ENCODE assay signal across 8 cellular contexts in genomic region chr7:127584648-127585043, GRCh38. TPM values are rescaled to one million over a fixed set of nuclear protein-coding genes. Genes with fewer than 3 reads are reported as not detected.
DNase-seq lines count a peak whose midpoint lies in the region; ATAC-seq and TF ChIP-seq lines count a peak whose summit lies in the region.

No MANE protein-coding gene starts in this region.

- WGBS in SK-N-SH (ENCODE audit: low lambda C conversion rate), result 7% methylated on average over 12 of the region's 12 CpGs
- 21 to 27% (median 21%) methylated on average over 11 to 12 of the region's 12 CpGs for WGBS in stomach, 5 donors

- POLR2A ChIA-PET in SK-N-SH (lab: Yijun Ruan, JAX), result interaction anchor here (1.9 kb wide), 1 partner anchor 192 kb away, joined by 5 read pairs; the partner anchor contains the start of gene ZNF800

- H3K4me1 ChIP-seq in SK-N-SH (ENCODE audit: control insufficient read depth in 1 of 2, insufficient read depth in 2 of 2, low read depth in 1 of 2, low read length in 1 of 2), result peaks cover 8 to 57% of the 10 kb centered on the region in 2 experiments; a peak in 3 of 4 replicates
- peaks cover 46 to 75% (median 71%) of the 10 kb centered on the region in 4 donors for H3K4me1 ChIP-seq in stomach

- H3K4me2 ChIP-seq in SK-N-SH, result peak overlapping the region; percentile 98

- no peak for TF ChIP-seq CTCF in SK-N-SH (IDR thresholded peaks at IDR 0.05)
- TF ChIP-seq CTCF in stomach (IDR thresholded peaks at IDR 0.05), result no peak

- intact Hi-C loops in stomach (cut with DNase I; ENCODE audit: low total_unique reads), result no loop called here

- H3K9me3 Mint-ChIP-seq in activated naive CD4-positive, alpha-beta T cell treated with anti-CD3 and anti-CD28 coated beads, Interleukin-2, amount 50 U/mL, for 72 hours, result no peaks in the 10 kb centered on the region
- H3K9me3 Mint-ChIP-seq in immature natural killer cell, result no peaks in the 10 kb centered on the region

- H4K20me1 ChIP-seq in SK-N-SH (ENCODE audit: insufficient read depth), result peaks cover 51% of the 10 kb centered on the region

- H3K4me3 ChIP-seq in SK-N-SH (ENCODE audit: low read depth in 2 of 2, low read length in 1 of 2) (peak overlapping the region; percentile 95 to 100), stomach (peak overlapping the region; percentile 60 to 96 (median 80))

- peaks cover 6% of the 10 kb centered on the region for H3F3A ChIP-seq in SK-N-SH (replicated peaks; ENCODE audit: insufficient read depth)

- no peak for TF ChIP-seq RAD21 in SK-N-SH (IDR thresholded peaks at IDR 0.05; ENCODE audit: low read length)

- TF ChIP-seq EP300 in SK-N-SH (IDR thresholded peaks at IDR 0.05; ENCODE audit: borderline replicate concordance in 1 of 2, low read depth in 1 of 2, low read length in 1 of 2) (no peak), stomach (IDR thresholded peaks at IDR 0.05) (no peak)

- H3K9ac ChIP-seq in SK-N-SH, result peak overlapping the region; percentile 85

- CTCF ChIA-PET in SK-N-SH (lab: Yijun Ruan, JAX), result interaction anchor here (1.2 to 7.9 kb wide), 3 partner anchors 12 to 623 kb away, joined by 4 to 78 read pairs (median 6); no protein-coding TSS in a partner anchor

- H3K27me3 ChIP-seq in SK-N-SH (ENCODE audit: insufficient read depth) (no peaks in the 10 kb centered on the region), stomach (no peaks in the 10 kb centered on the region)

- TF ChIP-seq POLR2A in stomach (IDR thresholded peaks at IDR 0.05), result no peak

- H3K36me3 Mint-ChIP-seq in activated naive CD4-positive, alpha-beta T cell treated with anti-CD3 and anti-CD28 coated beads, Interleukin-2, amount 50 U/mL, for 72 hours, result peaks cover 14 to 29% of the 10 kb centered on the region in 2 donors
- peaks cover 5 to 24% (median 10%) of the 10 kb centered on the region in 3 donors for H3K36me3 Mint-ChIP-seq in immature natural killer cell

- peak overlapping the region; percentile 95 for H2AFZ ChIP-seq in SK-N-SH (ENCODE audit: low read depth)

- peaks cover 0 to 6% (median 3%) of the 10 kb centered on the region in 3 donors for H3K27me3 Mint-ChIP-seq in immature natural killer cell (ENCODE audit: low read depth in 3 of 3)

- DNase-seq in SK-N-SH (no peak), immature natural killer cell (no peak), stomach (no peak), NCI-H345 treated with DMSO at 0.1 percent for 48 hours (lab: John Stamatoyannopoulos, UW; ENCODE audit: unreplicated experiment) (no peak)
- DNase-seq in activated naive CD4-positive, alpha-beta T cell treated with anti-CD3 and anti-CD28 coated beads, Interleukin-2, amount 50 U/mL, for 72 hours (ENCODE audit: low spot score in 2 of 2), result no peak
- no peak for DNase-seq in activated CD8-positive, alpha-beta memory T cell treated with anti-CD3 and anti-CD28 coated beads, Interleukin-2, amount 50 U/mL, for 4 hours

- no peaks in the 10 kb centered on the region for H3K9me3 ChIP-seq in SK-N-SH
- no peaks in the 10 kb centered on the region for H3K9me3 ChIP-seq in stomach

- peaks cover 76 to 85% of the 10 kb centered on the region in 2 donors for H3K4me1 Mint-ChIP-seq in immature natural killer cell

- peak overlapping the region; percentile 91 to 96 (median 92) for H3K4me3 Mint-ChIP-seq in immature natural killer cell

- H3K9me2 ChIP-seq in SK-N-SH, result no peaks in the 10 kb centered on the region

- peak overlapping the region; percentile 95 to 98 for H3K27ac Mint-ChIP-seq in activated naive CD4-positive, alpha-beta T cell treated with anti-CD3 and anti-CD28 coated beads, Interleukin-2, amount 50 U/mL, for 72 hours
- H3K27ac Mint-ChIP-seq in immature natural killer cell, result peak overlapping the region; percentile 82 to 97 (median 92)

- peak overlapping the region in 1 of 2 experiments; percentile 77; a peak in 2 of 4 replicates for H3K27ac ChIP-seq in SK-N-SH (ENCODE audit: low read depth in 2 of 2, low read length in 1 of 2)
- peak overlapping the region; percentile 88 to 97 (median 95) for H3K27ac ChIP-seq in stomach

- ATAC-seq in SK-N-SH treated with all-trans-retinoic acid at 6 μM for 48 hours (no peak), GM18870 (IDR thresholded peaks at IDR 0.05; ENCODE audit: unreplicated experiment) (no peak)
- no peak for ATAC-seq in activated naive CD4-positive, alpha-beta T cell treated with anti-CD3 and anti-CD28 coated beads, Interleukin-2, amount 50 U/mL, for 72 hours

- H3K36me3 ChIP-seq in SK-N-SH (replicated peaks in 1 of 2; ENCODE audit: control insufficient read depth in 1 of 2, insufficient read depth in 2 of 2, low read length in 1 of 2) (peaks cover 25 to 42% of the 10 kb centered on the region in 2 experiments), stomach (peaks cover 17 to 34% (median 27%) of the 10 kb centered on the region in 4 donors)

- peaks cover 70% of the 10 kb centered on the region for H3K79me2 ChIP-seq in SK-N-SH (ENCODE audit: insufficient read depth)

TF ChIP-seq in SK-N-SH, 30 proteins besides CTCF, POLR2A, EP300 and RAD21 (continues in another document):
- TF ChIP-seq GATA2 (CRISPR knock-in tag; IDR thresholded peaks at IDR 0.05), result no peak
- TF ChIP-seq, protein P1, sequence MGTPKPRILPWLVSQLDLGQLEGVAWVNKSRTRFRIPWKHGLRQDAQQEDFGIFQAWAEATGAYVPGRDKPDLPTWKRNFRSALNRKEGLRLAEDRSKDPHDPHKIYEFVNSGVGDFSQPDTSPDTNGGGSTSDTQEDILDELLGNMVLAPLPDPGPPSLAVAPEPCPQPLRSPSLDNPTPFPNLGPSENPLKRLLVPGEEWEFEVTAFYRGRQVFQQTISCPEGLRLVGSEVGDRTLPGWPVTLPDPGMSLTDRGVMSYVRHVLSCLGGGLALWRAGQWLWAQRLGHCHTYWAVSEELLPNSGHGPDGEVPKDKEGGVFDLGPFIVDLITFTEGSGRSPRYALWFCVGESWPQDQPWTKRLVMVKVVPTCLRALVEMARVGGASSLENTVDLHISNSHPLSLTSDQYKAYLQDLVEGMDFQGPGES (IDR thresholded peaks at IDR 0.05; ENCODE audit: low read depth, low read length), result no peak

TF ChIP-seq in SK-N-SH treated with all-trans-retinoic acid at 6 μM for 48 hours, 23 proteins besides CTCF, POLR2A, EP300 and RAD21:
- TF ChIP-seq, protein P2, sequence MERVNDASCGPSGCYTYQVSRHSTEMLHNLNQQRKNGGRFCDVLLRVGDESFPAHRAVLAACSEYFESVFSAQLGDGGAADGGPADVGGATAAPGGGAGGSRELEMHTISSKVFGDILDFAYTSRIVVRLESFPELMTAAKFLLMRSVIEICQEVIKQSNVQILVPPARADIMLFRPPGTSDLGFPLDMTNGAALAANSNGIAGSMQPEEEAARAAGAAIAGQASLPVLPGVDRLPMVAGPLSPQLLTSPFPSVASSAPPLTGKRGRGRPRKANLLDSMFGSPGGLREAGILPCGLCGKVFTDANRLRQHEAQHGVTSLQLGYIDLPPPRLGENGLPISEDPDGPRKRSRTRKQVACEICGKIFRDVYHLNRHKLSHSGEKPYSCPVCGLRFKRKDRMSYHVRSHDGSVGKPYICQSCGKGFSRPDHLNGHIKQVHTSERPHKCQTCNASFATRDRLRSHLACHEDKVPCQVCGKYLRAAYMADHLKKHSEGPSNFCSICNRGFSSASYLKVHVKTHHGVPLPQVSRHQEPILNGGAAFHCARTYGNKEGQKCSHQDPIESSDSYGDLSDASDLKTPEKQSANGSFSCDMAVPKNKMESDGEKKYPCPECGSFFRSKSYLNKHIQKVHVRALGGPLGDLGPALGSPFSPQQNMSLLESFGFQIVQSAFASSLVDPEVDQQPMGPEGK (CRISPR knock-in tag; IDR thresholded peaks at IDR 0.05; ENCODE audit: borderline replicate concordance), result no peak

RNA-seq across cellular contexts. Expression of gene GCC1, which starts 0.8 kb away (rescaled TPM):
- polyA plus RNA-seq in SK-N-SH (2012; rRNA removed), result 8.4 and 10.3 TPM in 2 replicates
- polyA plus RNA-seq in SK-N-SH (2012; cell fraction: cytosol; rRNA removed), result 8.2 and 9.4 TPM in 2 replicates
- 6.7 and 8.0 TPM in 2 replicates for polyA plus RNA-seq in SK-N-SH (2012; cell fraction: nucleus; rRNA removed)
- total RNA-seq in activated naive CD4-positive, alpha-beta T cell treated with anti-CD3 and anti-CD28 coated beads, Interleukin-2, amount 50 U/mL, for 72 hours, result 10 to 100 TPM; 15.0 to 15.2 TPM
- polyA plus RNA-seq in immature natural killer cell, result 10 to 100 TPM in 1 of 3 donors, 1 to 10 TPM in 2; 4.8 to 20.1 (median 8.2) TPM
- 10 to 100 TPM in 4 of 5 donors, 1 to 10 TPM in 1; 2.9 to 37.9 (median 14.3) TPM for total RNA-seq in stomach
- polyA plus RNA-seq in stomach, result 1 to 10 TPM; 3.7 to 9.2 (median 8.5) TPM

RNA-seq across cellular contexts. Expression of gene ARF5, which starts 3.6 kb away (rescaled TPM):
- polyA plus RNA-seq in SK-N-SH (2012; rRNA removed) (466 and 562 TPM in 2 replicates), immature natural killer cell (100 to 1,000 TPM; 213 to 272 (median 263) TPM), stomach (100 to 1,000 TPM; 166 to 223 (median 166) TPM)
- polyA plus RNA-seq in SK-N-SH (2012; cell fraction: cytosol; rRNA removed), result 342 and 432 TPM in 2 replicates
- polyA plus RNA-seq in SK-N-SH (2012; cell fraction: nucleus; rRNA removed), result 291 and 294 TPM in 2 replicates
- total RNA-seq in activated naive CD4-positive, alpha-beta T cell treated with anti-CD3 and anti-CD28 coated beads, Interleukin-2, amount 50 U/mL, for 72 hours, result 100 to 1,000 TPM in 1 of 2 donors, 10 to 100 TPM in 1; 91.1 to 112 TPM
- total RNA-seq in stomach, result 100 to 1,000 TPM in 2 of 5 donors, 10 to 100 TPM in 3; 29.8 to 126 (median 80.8) TPM

RNA-seq across cellular contexts. Expression of gene FSCN3, which starts 8.9 kb away (rescaled TPM):
- polyA plus RNA-seq in SK-N-SH (2012; rRNA removed) (2.4 and 2.5 TPM in 2 replicates), immature natural killer cell (1 to 10 TPM in 2 of 3 donors, not detected in 1; 1.2 to 1.5 TPM), stomach (1 to 10 TPM in 1 of 3 donors, under 1 TPM in 1, not detected in 1; 0.62 to 1.0 TPM)
- 3.2 and 4.1 TPM in 2 replicates for polyA plus RNA-seq in SK-N-SH (2012; cell fraction: cytosol; rRNA removed)
- polyA plus RNA-seq in SK-N-SH (2012; cell fraction: nucleus; rRNA removed), result 2.0 and 2.1 TPM in 2 replicates
- under 1 TPM; 0.96 to 0.97 TPM for total RNA-seq in activated naive CD4-positive, alpha-beta T cell treated with anti-CD3 and anti-CD28 coated beads, Interleukin-2, amount 50 U/mL, for 72 hours
- total RNA-seq in stomach, result 1 to 10 TPM in 2 of 5 donors, not detected in 3; 5.0 to 5.2 TPM

RNA-seq across cellular contexts. Expression of gene PAX4, which starts 33.3 kb away (rescaled TPM):
- not detected in 2 replicates for polyA plus RNA-seq in SK-N-SH (2012; rRNA removed)
- not detected in 2 replicates for polyA plus RNA-seq in SK-N-SH (2012; cell fraction: cytosol; rRNA removed)
- polyA plus RNA-seq in SK-N-SH (2012; cell fraction: nucleus; rRNA removed), result not detected in 2 replicates
- not detected for total RNA-seq in activated naive CD4-positive, alpha-beta T cell treated with anti-CD3 and anti-CD28 coated beads, Interleukin-2, amount 50 U/mL, for 72 hours
- not detected for polyA plus RNA-seq in immature natural killer cell
- not detected for total RNA-seq in stomach
- not detected for polyA plus RNA-seq in stomach
